In the genomic region with DNA sequence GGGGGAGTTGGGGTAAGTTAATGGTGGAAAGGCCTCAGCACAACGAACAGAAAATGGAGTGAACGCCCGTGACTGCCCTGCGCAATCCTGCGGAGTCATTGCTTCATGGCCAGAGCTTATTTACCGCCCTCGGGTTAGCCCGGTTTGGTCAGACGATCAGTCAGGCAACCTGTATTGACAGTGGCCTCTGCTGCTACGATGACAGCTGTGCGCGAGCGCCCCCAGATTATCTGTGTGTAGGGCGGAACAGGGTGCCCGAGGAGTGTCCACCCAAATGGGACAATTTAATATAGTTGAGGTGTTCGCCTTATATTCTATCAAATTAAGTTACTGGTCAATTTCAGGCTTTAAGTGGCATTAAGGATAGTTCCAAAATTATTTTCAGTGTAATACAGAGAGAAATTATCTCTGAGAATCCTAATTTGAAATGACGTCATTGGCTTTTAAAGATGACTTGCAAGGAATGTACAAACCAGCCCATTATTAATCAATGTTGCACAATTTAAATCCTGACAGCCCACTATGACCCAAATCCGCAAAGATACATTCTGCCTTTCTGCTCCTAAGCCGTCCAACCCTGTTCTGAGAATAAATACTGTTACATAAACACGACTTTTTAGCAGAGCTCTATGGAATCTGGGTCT, we compare ENCODE assay signal across 8 cellular contexts. TPM values are rescaled to one million over a fixed set of nuclear protein-coding genes. Genes with fewer than 3 reads are reported as not detected.
DNase-seq lines count a peak whose midpoint lies in the region; ATAC-seq and TF ChIP-seq lines count a peak whose summit lies in the region.

No MANE protein-coding gene starts in this region.

- H3K27me3 ChIP-seq in PC-3 (ENCODE audit: low read length) (no peaks in the 10 kb centered on the region), thymus (ENCODE audit: control insufficient read depth, insufficient read depth) (no peaks in the 10 kb centered on the region)

- no peaks in the 10 kb centered on the region for H3K9me2 ChIP-seq in PC-3 (replicated peaks; ENCODE audit: low read length)

- H3K4me2 ChIP-seq in PC-3 (ENCODE audit: low read length) = peak overlapping the region; percentile 98

- CTCF ChIA-PET in PC-3 (lab: Charles Lee) = no interaction called here

- peak overlapping the region; percentile 99 for H3K9ac ChIP-seq in PC-3 (ENCODE audit: low read length)

- no peaks in the 10 kb centered on the region for H3F3A ChIP-seq in PC-3 (ENCODE audit: low read length, unreplicated experiment)

- POLR2A ChIA-PET in PC-3 (lab: Charles Lee; ENCODE audit: unreplicated experiment) = no interaction called here

- H3K4me1 ChIP-seq in PC-3 (ENCODE audit: insufficient read depth, low read length) (peaks cover 18% of the 10 kb centered on the region), thymus (ENCODE audit: control insufficient read depth, insufficient read depth, low read length) (peaks cover 4% of the 10 kb centered on the region)

- TF ChIP-seq CTCF in PC-3 (conservative IDR thresholded peaks at IDR 0.05; ENCODE audit: low read depth, low read length) = peak; percentile 39

- H3K36me3 ChIP-seq in PC-3 (ENCODE audit: low read depth, low read length) (no peaks in the 10 kb centered on the region), thymus (ENCODE audit: control insufficient read depth, insufficient read depth) (no peaks in the 10 kb centered on the region)

- H4K20me1 ChIP-seq in PC-3 (ENCODE audit: low read length) = peaks cover 33% of the 10 kb centered on the region

- ATAC-seq in GM18873 (IDR thresholded peaks at IDR 0.05; ENCODE audit: low FRiP score, unreplicated experiment) (peak; percentile 48), HG03139 (IDR thresholded peaks at IDR 0.05; ENCODE audit: unreplicated experiment) (peak; percentile 47), PC-3 (peak; percentile 25; the same call in 1 of the 2 replicates)

- no peaks in the 10 kb centered on the region for H3K9me3 ChIP-seq in PC-3 (ENCODE audit: low read length)
- no peaks in the 10 kb centered on the region for H3K9me3 ChIP-seq in thymus (ENCODE audit: control insufficient read depth)

- H3K4me3 ChIP-seq in PC-3 (ENCODE audit: low read length) = peak overlapping the region; percentile 91
- H3K4me3 ChIP-seq in thymus (ENCODE audit: low read length) = peak overlapping the region; percentile 75

- peaks cover 48% of the 10 kb centered on the region for H3K79me2 ChIP-seq in PC-3 (ENCODE audit: low read length)

- BruUV-seq in PC-3 (replicated peaks; lab: Mats Ljungman, UMichigan) = TSS peak; percentile 89

- H2AFZ ChIP-seq in PC-3 (ENCODE audit: low read length) = peak overlapping the region; percentile 99

- WGBS in thymus = 17% methylated on average over 20 of the region's 20 CpGs

- intact Hi-C loops in PC-3 (cut with micrococcal nuclease) = loop anchor here (5.0 to 10.0 kb wide), 3 partner anchors 41 to 276 kb away; a partner anchor contains a TSS

- peak; percentile 84 to 91 for DNase-seq in AML-193 (lab: John Stamatoyannopoulos, UW)
- DNase-seq in PC-3 = peak; percentile 24
- peak; percentile 54 for DNase-seq in activated gamma-delta T cell treated with Interleukin-2 at 50 U/mL for 16 hours
- DNase-seq in germinal center (ENCODE audit: low spot score) = peak; percentile 67
- DNase-seq in nucleus accumbens (lab: John Stamatoyannopoulos, UW) = peak in 48 of 56 donors; percentile 3 to 82 (median 66)

- H3K27ac ChIP-seq in PC-3 (ENCODE audit: low read length) = peak overlapping the region; percentile 99
- H3K27ac ChIP-seq in thymus (ENCODE audit: low read depth) = peak overlapping the region; percentile 99

RNA-seq across cellular contexts. Expression of a gene that starts 0.9 kb away (rescaled TPM):
- 105 and 111 TPM in 2 replicates for total RNA-seq in PC-3 (2014; rRNA removed)
- 52.0 TPM for polyA plus RNA-seq in thymus

Comparison
In these comparisons a context has a peak if more than half of its experiments do, and no peak if none do; other contexts are left out.
1. Peak in every context shown above with its lines: DNase-seq, ATAC-seq, H3K4me3 ChIP-seq and H3K27ac ChIP-seq.
2. DNase-seq: peak in every context shown above with its lines; median percentile 88 in AML-193; 67 in germinal center; 66 in nucleus accumbens; 54 in activated gamma-delta T cell treated with Interleukin-2 at 50 U/mL for 16 hours; 24 in PC-3.